ENCODE assay signal across 8 cellular contexts in genomic region chr20:51562334-51563140, GRCh38. TPM values are rescaled to one million over a fixed set of nuclear protein-coding genes. Genes with fewer than 3 reads are reported as not detected.
DNase-seq lines count a peak whose midpoint lies in the region; ATAC-seq, FAIRE-seq and TF ChIP-seq lines count a peak whose summit lies in the region.

No MANE protein-coding gene starts in this region.

- no peak for FAIRE-seq in K562 (lab: Jason Lieb, UNC)

- no peaks in the 10 kb centered on the region for H3K9me1 ChIP-seq in K562 (ENCODE audit: control insufficient read depth, insufficient read depth, low read length)

- no peaks in the 10 kb centered on the region for H3K79me2 ChIP-seq in PC-3 (ENCODE audit: low read length)
- H3K79me2 ChIP-seq in K562 (ENCODE audit: control insufficient read depth, insufficient read depth, low read length), result no peaks in the 10 kb centered on the region
- no peaks in the 10 kb centered on the region for H3K79me2 ChIP-seq in hepatocyte

- peak overlapping the region; percentile 76 for H2AFZ ChIP-seq in PC-3 (ENCODE audit: low read length)
- peak overlapping the region; percentile 74 for H2AFZ ChIP-seq in K562 (ENCODE audit: low read depth, low read length)
- peak overlapping the region; percentile 18 for H2AFZ ChIP-seq in hepatocyte

- TF ChIP-seq CTCF in PC-3 (conservative IDR thresholded peaks at IDR 0.05; ENCODE audit: low read depth, low read length) (peak; percentile 54; the same call in 1 of the 2 replicates), K562 (IDR thresholded peaks at IDR 0.05 in 2 of 3, conservative IDR thresholded peaks at IDR 0.05 in 1 of 3; ENCODE audit: insufficient read depth in 2 of 3, low read depth in 1 of 3, low read length in 3 of 3) (peak in 1 of 3 experiments; percentile 33; a peak in 1 of 6 replicates), hepatocyte (IDR thresholded peaks at IDR 0.05; ENCODE audit: poor library complexity) (peak; percentile 32)

- no peak for TF ChIP-seq POLR2A in K562 (conservative IDR thresholded peaks at IDR 0.05)

- ATAC-seq in PC-3 (peak; percentile 56), K562 (peak; percentile 40), HG03460 (IDR thresholded peaks at IDR 0.05; ENCODE audit: unreplicated experiment) (no peak)

- H3K27ac ChIP-seq in PC-3 (ENCODE audit: low read length) (peak overlapping the region; percentile 60), K562 (ENCODE audit: extremely low read depth, low read depth, low read length) (no peak overlapping the region), hepatocyte (peak overlapping the region; percentile 82)

- H3K4me3 ChIP-seq in PC-3 (ENCODE audit: low read length) (peak overlapping the region; percentile 77), K562 (peak overlapping the region; percentile 15; the same call in 1 of the 2 replicates), hepatocyte (peak overlapping the region; percentile 50)

- no peaks in the 10 kb centered on the region for H3K9me2 ChIP-seq in PC-3 (replicated peaks; ENCODE audit: low read length)
- H3K9me2 ChIP-seq in hepatocyte (replicated peaks; ENCODE audit: insufficient read depth), result no peaks in the 10 kb centered on the region

- TF ChIP-seq EP300 in K562 (IDR thresholded peaks at IDR 0.05; ENCODE audit: low read length), result no peak

- H3K9me3 ChIP-seq in PC-3 (ENCODE audit: low read length) (no peaks in the 10 kb centered on the region), K562 (replicated peaks; ENCODE audit: control insufficient read depth, insufficient read depth, low read depth, low read length) (0 out of 2 replicates have a peak, but pooled peaks cover 2% of the 10 kb centered on the region), hepatocyte (ENCODE audit: low read depth) (no peaks in the 10 kb centered on the region)

- DNase-seq in stimulated activated CD4-positive, alpha-beta T cell treated with anti-CD3 and anti-CD28 coated beads, Interleukin-4, amount 100 ng/mL, for 1 hour, result peak; percentile 14
- no peak for DNase-seq in stimulated activated CD4-positive, alpha-beta T cell treated with anti-CD3 and anti-CD28 coated beads, Interleukin-1b, Interleukin-23, amount 100 ng/mL, for 48 hours
- DNase-seq in PC-3 (peak; percentile 93), K562 (ENCODE audit: extremely low read depth in 1 of 4, low spot score in 3 of 4) (peak in 3 of 4 experiments; percentile 24 to 48 (median 47)), hepatocyte (ENCODE audit: low spot score) (peak; percentile 86), posterior cingulate gyrus (peak in 8 of 10 donors; percentile 25 to 90 (median 50)), NK-92 (lab: John Stamatoyannopoulos, UW; ENCODE audit: unreplicated experiment) (no peak)

- H3K36me3 ChIP-seq in PC-3 (ENCODE audit: low read depth, low read length) (no peaks in the 10 kb centered on the region), K562 (ENCODE audit: control insufficient read depth, insufficient read depth, low read length) (no peaks in the 10 kb centered on the region), hepatocyte (replicated peaks; ENCODE audit: insufficient read depth, low read depth) (no peaks in the 10 kb centered on the region)

- H3K27me3 ChIP-seq in PC-3 (ENCODE audit: low read length), result peaks cover 16% of the 10 kb centered on the region
- peaks cover 20 to 25% of the 10 kb centered on the region in 2 experiments for H3K27me3 ChIP-seq in K562 (ENCODE audit: control insufficient read depth in 2 of 2, insufficient read depth in 2 of 2, low read length in 2 of 2)
- peaks cover 25% of the 10 kb centered on the region for H3K27me3 ChIP-seq in hepatocyte

- POLR2A ChIA-PET in PC-3 (lab: Charles Lee; ENCODE audit: unreplicated experiment) (interaction anchor here (0.5 to 0.9 kb wide), 7 partner anchors 12 to 254 kb away, joined by 3 to 6 read pairs (median 4); no protein-coding TSS in a partner anchor), K562 (lab: Yijun Ruan, JAX) (interaction anchor here (0.7 to 2.2 kb wide), 2 partner anchors 8 to 173 kb away, joined by 3 to 11 read pairs; no protein-coding TSS in a partner anchor)

- H3F3A ChIP-seq in PC-3 (ENCODE audit: low read length, unreplicated experiment), result peaks cover 8% of the 10 kb centered on the region

- 8% methylated on average over 50 of the region's 75 CpGs for WGBS in K562 (ENCODE audit: insufficient coverage, low coverage, missing lambda C conversion rate)
- WGBS in hepatocyte (ENCODE audit: low lambda C conversion rate, missing lambda C conversion rate), result under 1% methylated on average over 64 of the region's 75 CpGs

- intact Hi-C loops in PC-3 (cut with micrococcal nuclease) (loop anchor here (1.0 to 5.0 kb wide), 6 partner anchors 10 to 190 kb away; no protein-coding TSS in a partner anchor), K562 (cut with micrococcal nuclease) (no loop called here), posterior cingulate gyrus (cut with DNase I) (no loop called here)

- in situ Hi-C loops in K562 (cut with MboI), result no loop called here

- peak overlapping the region; percentile 96 for H3K4me2 ChIP-seq in PC-3 (ENCODE audit: low read length)
- H3K4me2 ChIP-seq in K562 (ENCODE audit: insufficient read depth, low read length), result peak overlapping the region; percentile 71
- peak overlapping the region; percentile 96 for H3K4me2 ChIP-seq in hepatocyte

- peaks cover 31% of the 10 kb centered on the region for H3K4me1 ChIP-seq in PC-3 (ENCODE audit: insufficient read depth, low read length)
- H3K4me1 ChIP-seq in K562 (replicated peaks in 1 of 2; ENCODE audit: control insufficient read depth in 2 of 2, insufficient read depth in 2 of 2, low read length in 2 of 2), result peaks cover 27 to 31% of the 10 kb centered on the region in 2 experiments
- H3K4me1 ChIP-seq in hepatocyte (ENCODE audit: insufficient read depth), result peaks cover 21% of the 10 kb centered on the region

- H4K20me1 ChIP-seq in PC-3 (ENCODE audit: low read length) (peaks cover 22% of the 10 kb centered on the region), K562 (replicated peaks; ENCODE audit: control insufficient read depth, insufficient read depth, low read length) (peaks cover 6% of the 10 kb centered on the region), hepatocyte (ENCODE audit: insufficient read depth, poor library complexity, severe bottlenecking) (no peaks in the 10 kb centered on the region)

- peak in 1 of 2 experiments; percentile 31; a peak in 2 of 4 replicates for TF ChIP-seq RAD21 in K562 (CRISPR knock-in tag; conservative IDR thresholded peaks at IDR 0.05 in 1 of 2, IDR thresholded peaks at IDR 0.05 in 1 of 2)

- CTCF ChIA-PET in PC-3 (lab: Charles Lee) (interaction anchor here (0.5 to 1.7 kb wide), 5 partner anchors 9 to 580 kb away, joined by 3 to 7 read pairs (median 3); no protein-coding TSS in a partner anchor), K562 (lab: Yijun Ruan, JAX; ENCODE audit: low intra/inter-chr PET ratio) (no interaction called here)

- peak overlapping the region; percentile 78 for H3K9ac ChIP-seq in PC-3 (ENCODE audit: low read length)
- H3K9ac ChIP-seq in K562 (ENCODE audit: insufficient read depth in 1 of 2, low read depth in 2 of 2, low read length in 2 of 2), result peak overlapping the region in 1 of 2 experiments; percentile 89; a peak in 2 of 4 replicates

- no TSS peak for BruUV-seq in PC-3 (replicated peaks; lab: Mats Ljungman, UMichigan)
- no TSS peak for BruUV-seq in K562 (replicated peaks; lab: Mats Ljungman, UMichigan)

RNA-seq across cellular contexts. Expression of gene NFATC2, which starts 20.0 kb away (rescaled TPM):
- total RNA-seq in PC-3 (2014; rRNA removed) (12.4 and 12.9 TPM in 2 replicates), K562 (2014; rRNA removed) (2.5 and 3.7 TPM in 2 replicates), K562 (2014; rRNA removed; fragmentation: Illumina TruSeq; extraction: Trizol) (2.7 and 3.0 TPM in 2 replicates), K562 (2015; rRNA removed; fragmentation: Illumina TruSeq; extraction: Trizol) (2.6 and 3.3 TPM in 2 replicates), K562 (2021) (11.2 and 11.3 TPM in 2 replicates), hepatocyte (4.4 and 4.9 TPM in 2 replicates)
- 19.7 and 27.2 TPM in 2 replicates for total RNA-seq in K562 (2011; cell fraction: chromatin; rRNA removed; ENCODE audit: low replicate concordance)
- 7.7 and 10.9 TPM in 2 replicates for total RNA-seq in K562 (2011; cell fraction: nucleolus; rRNA removed)
- total RNA-seq in K562 (2011; cell fraction: nucleoplasm; rRNA removed), result 16.1 and 29.1 TPM in 2 replicates
- polyA plus RNA-seq in K562 (2011; rRNA removed) (1.6 and 2.1 TPM in 2 replicates), K562 (2014; fragmentation: Illumina TruSeq; extraction: Trizol) (7.0 and 8.1 TPM in 2 replicates), K562 (2014; fragmentation: Nextera tagmentation; extraction: Ambion mirVana) (1 to 10 TPM; 1.9 to 4.1 TPM), K562 (2014; rRNA removed) (3.8 and 4.0 TPM in 2 replicates), hepatocyte (8.3 and 10.3 TPM in 2 replicates)
- 1.00 and 1.6 TPM in 2 replicates for polyA plus RNA-seq in K562 (2011; cell fraction: cytosol; rRNA removed)
- 5.3 and 5.7 TPM in 2 replicates for polyA plus RNA-seq in K562 (2011; cell fraction: nucleus; rRNA removed)
- 7.2 and 8.8 TPM in 2 replicates for polyA plus RNA-seq in K562 (2012)
- 2.7 and 4.2 TPM in 2 replicates for polyA minus RNA-seq in K562 (2011; rRNA and poly(A)+ RNA removed)
- polyA minus RNA-seq in K562 (2011; cell fraction: cytosol; rRNA and poly(A)+ RNA removed), result 4.4 and 4.8 TPM in 2 replicates
- 4.3 TPM in 2 replicates for polyA minus RNA-seq in K562 (2011; cell fraction: nucleus; rRNA and poly(A)+ RNA removed)

Comparison
In these comparisons a context has a peak if more than half of its experiments do, and no peak if none do; other contexts are left out.
1. DNase-seq: peak in stimulated activated CD4-positive, alpha-beta T cell treated with anti-CD3 and anti-CD28 coated beads, Interleukin-4, amount 100 ng/mL, for 1 hour (single experiment), PC-3 (single experiment), K562 (3 of 4), hepatocyte (single experiment) and posterior cingulate gyrus (8 of 10); none in stimulated activated CD4-positive, alpha-beta T cell treated with anti-CD3 and anti-CD28 coated beads, Interleukin-1b, Interleukin-23, amount 100 ng/mL, for 48 hours (single experiment) and NK-92 (single experiment).
2. H2AFZ ChIP-seq: peak in every context shown above with its lines; median percentile 76 in PC-3; 74 in K562; 18 in hepatocyte.
3. H3K4me3 ChIP-seq: peak in every context shown above with its lines; median percentile 77 in PC-3; 50 in hepatocyte; 15 in K562.
4. Peak in every context shown above with its lines, with median percentiles within 50 percentile points of each other: H3K4me2 ChIP-seq.